In the genomic region with DNA sequence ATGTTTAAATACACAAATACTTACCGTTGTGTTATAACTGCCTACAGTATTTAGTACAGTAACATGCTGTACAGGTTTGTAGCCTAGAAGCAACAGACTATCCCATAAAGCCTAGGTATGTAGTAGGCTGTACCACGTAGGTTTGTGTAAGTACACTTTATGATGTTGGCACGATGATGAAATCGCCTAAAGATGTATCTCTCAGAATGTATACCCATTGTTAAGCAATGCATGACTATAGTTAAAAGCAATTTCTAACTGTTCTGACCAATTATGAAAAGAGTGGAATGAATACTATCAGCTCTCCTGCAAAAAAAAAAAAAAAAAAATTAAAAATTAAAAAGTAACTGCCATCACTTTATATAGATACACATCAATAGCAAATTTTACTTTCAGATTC, we compare ENCODE assay signal across 19 cellular contexts. TPM values are rescaled to one million over a fixed set of nuclear protein-coding genes. Genes with fewer than 3 reads are reported as not detected.
A peak's percentile ranks its signal among the peaks of the same experiment; 100 is the strongest.
DNase-seq lines count a peak whose midpoint lies in the region; ATAC-seq, FAIRE-seq and TF ChIP-seq lines count a peak whose summit lies in the region.
"Had no signal": no experiment of that assay in that cellular context is flagged by ENCODE, and none has a peak within 500 bp of the region (broad histone marks: within the 10 kb centered on the region; RNA-seq: fewer than 3 reads in every experiment).

No MANE protein-coding gene starts in this region.

- no peak for TF ChIP-seq CTCF in activated CD8-positive, alpha-beta T cell treated with anti-CD3 and anti-CD28 coated beads for 36 hours (IDR thresholded peaks at IDR 0.05)
- TF ChIP-seq CTCF in HepG2 (CRISPR knock-in tag; IDR thresholded peaks at IDR 0.05) (no peak), right lobe of liver (IDR thresholded peaks at IDR 0.05) (no peak), astrocyte (IDR thresholded peaks at IDR 0.05; ENCODE audit: insufficient read depth, low read depth, low read length) (no peak), type B pancreatic cell (conservative IDR thresholded peaks at IDR 0.05) (no peak)

- WGBS in HepG2 (ENCODE audit: low lambda C conversion rate), result 98% methylated on average over 4 of the region's 4 CpGs
- 90% methylated on average over 4 of the region's 4 CpGs for WGBS in right lobe of liver (ENCODE audit: insufficient coverage, low coverage, low lambda C conversion rate, missing lambda C conversion rate)

- no peaks in the 10 kb centered on the region for H3K27me3 Mint-ChIP-seq in activated CD8-positive, alpha-beta T cell treated with anti-CD3 and anti-CD28 coated beads for 36 hours
- H3K27me3 Mint-ChIP-seq in activated CD8-positive, alpha-beta T cell treated with anti-CD3 and anti-CD28 coated beads, Interleukin-2, amount 10 ng/mL, durations not matched to agents 7 days and 5 days (ENCODE audit: low read depth), result no peaks in the 10 kb centered on the region
- H3K27me3 Mint-ChIP-seq in astrocyte (ENCODE audit: low read depth, unreplicated experiment) (no peaks in the 10 kb centered on the region), type B pancreatic cell (no peaks in the 10 kb centered on the region)
- H3K27me3 Mint-ChIP-seq: CD4-positive, alpha-beta memory T cell had no signal

- H3K79me2 ChIP-seq in HepG2 (ENCODE audit: insufficient read depth, low read length) (peaks cover 44% of the 10 kb centered on the region), astrocyte (ENCODE audit: insufficient read depth, low read length) (peaks cover 86% of the 10 kb centered on the region)

- in situ Hi-C loops in HepG2 (cut with HindIII; ENCODE audit: extremely low pct_ligation_motif_present, low pct_unique_long_range_greater_than_20kb), result no loop called here

- H3K4me3 Mint-ChIP-seq in activated CD8-positive, alpha-beta T cell treated with anti-CD3 and anti-CD28 coated beads for 36 hours, result no peak overlapping the region
- H3K4me3 Mint-ChIP-seq in activated CD8-positive, alpha-beta T cell treated with anti-CD3 and anti-CD28 coated beads, Interleukin-2, amount 10 ng/mL, durations not matched to agents 7 days and 5 days, result no peak overlapping the region
- no peak overlapping the region for H3K4me3 Mint-ChIP-seq in astrocyte (ENCODE audit: unreplicated experiment)
- H3K4me3 Mint-ChIP-seq in type B pancreatic cell, result no peak overlapping the region
- H3K4me3 Mint-ChIP-seq: CD4-positive, alpha-beta memory T cell; H9 had no signal

- TF ChIP-seq POLR2A in HepG2 (IDR thresholded peaks at IDR 0.05; ENCODE audit: insufficient read depth in 1 of 2, low read depth in 2 of 2, low read length in 2 of 2) (no peak), right lobe of liver (IDR thresholded peaks at IDR 0.05) (no peak)

- no peak for TF ChIP-seq RAD21 in HepG2 (CRISPR knock-in tag; IDR thresholded peaks at IDR 0.05)

- intact Hi-C loops in activated CD8-positive, alpha-beta T cell treated with anti-CD3 and anti-CD28 coated beads for 36 hours (cut with micrococcal nuclease), result no loop called here
- intact Hi-C loops in HepG2 (cut with micrococcal nuclease; ENCODE audit: unreplicated experiment) (no loop called here), right lobe of liver (cut with DNase I) (no loop called here)

- TF ChIP-seq EP300 in HepG2 (IDR thresholded peaks at IDR 0.05; ENCODE audit: low read depth in 2 of 2, low read length in 2 of 2) (no peak), HepG2 (CRISPR knock-in tag; IDR thresholded peaks at IDR 0.05; ENCODE audit: borderline replicate concordance) (no peak)

- H3K36me3 Mint-ChIP-seq in activated CD8-positive, alpha-beta T cell treated with anti-CD3 and anti-CD28 coated beads for 36 hours (ENCODE audit: low read depth), result peaks cover 39% of the 10 kb centered on the region
- H3K36me3 Mint-ChIP-seq in activated CD8-positive, alpha-beta T cell treated with anti-CD3 and anti-CD28 coated beads, Interleukin-2, amount 10 ng/mL, durations not matched to agents 7 days and 5 days (ENCODE audit: low read depth), result peaks cover 65% of the 10 kb centered on the region
- H3K36me3 Mint-ChIP-seq in astrocyte (ENCODE audit: low read depth, unreplicated experiment) (peaks cover 4% of the 10 kb centered on the region), type B pancreatic cell (peaks cover 32% of the 10 kb centered on the region)

- H3K4me1 Mint-ChIP-seq in activated CD8-positive, alpha-beta T cell treated with anti-CD3 and anti-CD28 coated beads for 36 hours (ENCODE audit: low read depth), result peaks cover 17% of the 10 kb centered on the region
- H3K4me1 Mint-ChIP-seq in activated CD8-positive, alpha-beta T cell treated with anti-CD3 and anti-CD28 coated beads, Interleukin-2, amount 10 ng/mL, durations not matched to agents 7 days and 5 days (ENCODE audit: low read depth), result peaks cover 5% of the 10 kb centered on the region
- H3K4me1 Mint-ChIP-seq in astrocyte (ENCODE audit: low read depth, unreplicated experiment) (peaks cover 3% of the 10 kb centered on the region), type B pancreatic cell (ENCODE audit: unreplicated experiment) (peaks cover under 1% of the 10 kb centered on the region)

- H3K9ac ChIP-seq in HepG2 (ENCODE audit: insufficient read depth, low read depth, low read length) (no peak overlapping the region), astrocyte (ENCODE audit: low read length) (no peak overlapping the region)

- no peaks in the 10 kb centered on the region; the same call in 1 of the 2 replicates for H4K20me1 ChIP-seq in HepG2 (ENCODE audit: insufficient read depth, low read length)
- H4K20me1 ChIP-seq in astrocyte (ENCODE audit: insufficient read depth, low read length), result peaks cover 67% of the 10 kb centered on the region

- no peak overlapping the region for H3K27ac Mint-ChIP-seq in activated CD8-positive, alpha-beta T cell treated with anti-CD3 and anti-CD28 coated beads for 36 hours
- H3K27ac Mint-ChIP-seq in activated CD8-positive, alpha-beta T cell treated with anti-CD3 and anti-CD28 coated beads, Interleukin-2, amount 10 ng/mL, durations not matched to agents 7 days and 5 days, result no peak overlapping the region
- H3K27ac Mint-ChIP-seq in astrocyte (ENCODE audit: unreplicated experiment) (no peak overlapping the region), type B pancreatic cell (no peak overlapping the region)
- H3K27ac Mint-ChIP-seq: H9 had no signal

- H3K4me3 ChIP-seq in HepG2 (replicated peaks in 1 of 3; ENCODE audit: insufficient read depth in 1 of 3, low read depth in 2 of 3, low read length in 3 of 3) (no peak overlapping the region), right lobe of liver (no peak overlapping the region), astrocyte (ENCODE audit: insufficient read depth, low read depth, low read length) (no peak overlapping the region)

- BruUV-seq in HepG2 (replicated peaks; lab: Mats Ljungman, UMichigan), result no TSS peak

- FAIRE-seq in HepG2 (lab: Jason Lieb, UNC) (no peak), astrocyte (lab: Jason Lieb, UNC) (peak; percentile 26)
- FAIRE-seq: A204.1, GM19239 had no signal

- no peak overlapping the region for H2AFZ ChIP-seq in HepG2 (ENCODE audit: low read length)
- no peak overlapping the region for H2AFZ ChIP-seq in astrocyte (ENCODE audit: low read depth, low read length)

- H3K27me3 ChIP-seq in HepG2 (ENCODE audit: control insufficient read depth in 1 of 2, insufficient read depth in 2 of 2, low read length in 2 of 2), result no peaks in the 10 kb centered on the region
- H3K27me3 ChIP-seq in right lobe of liver, result no peaks in the 10 kb centered on the region
- H3K27me3 ChIP-seq in astrocyte (ENCODE audit: insufficient read depth, low read length), result no peaks in the 10 kb centered on the region
- H3K27me3 ChIP-seq: BE2C had no signal

- POLR2A ChIA-PET in activated CD8-positive, alpha-beta T cell treated with anti-CD3 and anti-CD28 coated beads for 36 hours (lab: Charles Lee), result interaction anchor here (1.0 kb wide), 1 partner anchor 11 kb away, joined by 3 read pairs; a partner anchor contains a TSS
- POLR2A ChIA-PET in activated CD8-positive, alpha-beta T cell treated with anti-CD3 and anti-CD28 coated beads, Interleukin-2, amount 10 ng/mL, durations not matched to agents 7 days and 5 days (lab: Charles Lee), result interaction anchor here (0.6 to 1.9 kb wide), 2 partner anchors 11 to 13 kb away, joined by 3 to 6 read pairs; a partner anchor contains a TSS
- POLR2A ChIA-PET in HepG2 (lab: Yijun Ruan, JAX), result interaction anchor here (0.8 kb wide), 1 partner anchor 11 kb away, joined by 4 read pairs; a partner anchor contains a TSS

- peaks cover 14 to 85% of the 10 kb centered on the region in 2 experiments for H3K36me3 ChIP-seq in HepG2 (replicated peaks in 1 of 2; ENCODE audit: control insufficient read depth in 1 of 2, insufficient read depth in 2 of 2, low read length in 2 of 2)
- peaks cover 0 to 66% (median 30%) of the 10 kb centered on the region in 4 donors for H3K36me3 ChIP-seq in right lobe of liver
- peaks cover 63% of the 10 kb centered on the region for H3K36me3 ChIP-seq in astrocyte (ENCODE audit: insufficient read depth, low read length)

- DNase-seq in activated CD8-positive, alpha-beta T cell treated with anti-CD3 and anti-CD28 coated beads for 36 hours, result no peak
- DNase-seq in activated CD8-positive, alpha-beta T cell treated with anti-CD3 and anti-CD28 coated beads, Interleukin-2, amount 10 ng/mL, durations not matched to agents 7 days and 5 days, result no peak
- DNase-seq in HepG2 (ENCODE audit: low spot score) (no peak), right lobe of liver (no peak), astrocyte (ENCODE audit: low read depth) (no peak), type B pancreatic cell (ENCODE audit: extremely low spot score, unreplicated experiment) (no peak)
- DNase-seq in stimulated activated CD4-positive, alpha-beta T cell treated with anti-CD3 and anti-CD28 coated beads, Interleukin-15, amount 100 ng/mL, for 24 hours, result no peak
- DNase-seq: BE2C; CD4-positive, alpha-beta memory T cell; DMS153; DMS79 treated with DMSO at 0.1 percent for 48 hours; EL; GDM1; GOT3; H9 had no signal

- no peaks in the 10 kb centered on the region for H3K9me3 Mint-ChIP-seq in activated CD8-positive, alpha-beta T cell treated with anti-CD3 and anti-CD28 coated beads for 36 hours
- no peaks in the 10 kb centered on the region for H3K9me3 Mint-ChIP-seq in activated CD8-positive, alpha-beta T cell treated with anti-CD3 and anti-CD28 coated beads, Interleukin-2, amount 10 ng/mL, durations not matched to agents 7 days and 5 days (ENCODE audit: insufficient read depth)
- H3K9me3 Mint-ChIP-seq in astrocyte (ENCODE audit: unreplicated experiment) (no peaks in the 10 kb centered on the region), type B pancreatic cell (no peaks in the 10 kb centered on the region)
- H3K9me3 Mint-ChIP-seq: CD4-positive, alpha-beta memory T cell; H9 had no signal

- no peak overlapping the region for H3K27ac ChIP-seq in HepG2 (ENCODE audit: extremely low read length, insufficient read depth, low read length)
- no peak overlapping the region for H3K27ac ChIP-seq in right lobe of liver
- no peak overlapping the region for H3K27ac ChIP-seq in astrocyte (ENCODE audit: low read depth, low read length)
- H3K27ac ChIP-seq: C4-2B had no signal

- H3K4me1 ChIP-seq in HepG2 (ENCODE audit: insufficient read depth, low read length), result no peaks in the 10 kb centered on the region
- peaks cover 0 to 9% (median 0%) of the 10 kb centered on the region in 4 donors for H3K4me1 ChIP-seq in right lobe of liver
- H3K4me1 ChIP-seq in astrocyte (ENCODE audit: insufficient read depth, low read length), result no peaks in the 10 kb centered on the region
- H3K4me1 ChIP-seq: BE2C had no signal

- CTCF ChIA-PET in activated CD8-positive, alpha-beta T cell treated with anti-CD3 and anti-CD28 coated beads for 36 hours (lab: Charles Lee), result no interaction called here
- CTCF ChIA-PET in activated CD8-positive, alpha-beta T cell treated with anti-CD3 and anti-CD28 coated beads, Interleukin-2, amount 10 ng/mL, durations not matched to agents 7 days and 5 days (lab: Charles Lee), result interaction anchor here (1.1 kb wide), 1 partner anchor 79 kb away, joined by 4 read pairs; no protein-coding TSS in a partner anchor
- CTCF ChIA-PET in HepG2 (lab: Yijun Ruan, JAX; ENCODE audit: low intra/inter-chr PET ratio, low total read pairs), result no interaction called here

- no peaks in the 10 kb centered on the region for H3K9me3 ChIP-seq in HepG2 (ENCODE audit: low read length)
- no peaks in the 10 kb centered on the region for H3K9me3 ChIP-seq in right lobe of liver
- H3K9me3 ChIP-seq in astrocyte (ENCODE audit: insufficient read depth, low read depth, low read length), result no peaks in the 10 kb centered on the region
- H3K9me3 ChIP-seq: BE2C had no signal

- ATAC-seq in activated CD8-positive, alpha-beta T cell treated with anti-CD3 and anti-CD28 coated beads for 36 hours, result peak; percentile 20
- ATAC-seq in activated CD8-positive, alpha-beta T cell treated with anti-CD3 and anti-CD28 coated beads, Interleukin-2, amount 10 ng/mL, durations not matched to agents 7 days and 5 days, result no peak
- ATAC-seq in HepG2 (no peak), right lobe of liver (no peak)

- no peak overlapping the region for H3K4me2 ChIP-seq in HepG2 (ENCODE audit: low read depth, low read length)
- no peak overlapping the region for H3K4me2 ChIP-seq in astrocyte (ENCODE audit: low read length)

RNA-seq across cellular contexts. Expression of a gene that starts 11.4 kb away (rescaled TPM):
- total RNA-seq in activated CD8-positive, alpha-beta T cell treated with anti-CD3 and anti-CD28 coated beads for 36 hours, result 100 to 1,000 TPM; 219 to 224 TPM
- total RNA-seq in activated CD8-positive, alpha-beta T cell treated with anti-CD3 and anti-CD28 coated beads, Interleukin-2, amount 10 ng/mL, durations not matched to agents 7 days and 5 days, result 100 to 1,000 TPM; 316 to 324 TPM
- 137 and 163 TPM in 2 replicates for total RNA-seq in HepG2 (2016; rRNA removed; fragmentation: Illumina TruSeq; extraction: Trizol)
- 199 and 242 TPM in 2 replicates for total RNA-seq in HepG2 (2016; cell fraction: cytosol; rRNA removed; fragmentation: Illumina TruSeq; extraction: Trizol; ENCODE audit: low read depth)
- total RNA-seq in HepG2 (2016; cell fraction: insoluble cytoplasmic fraction; rRNA removed; fragmentation: Illumina TruSeq; extraction: Trizol), result 127 and 136 TPM in 2 replicates
- total RNA-seq in HepG2 (2016; cell fraction: membrane; rRNA removed; fragmentation: Illumina TruSeq; extraction: Trizol), result 121 and 142 TPM in 2 replicates
- total RNA-seq in HepG2 (2016; cell fraction: nucleus; rRNA removed; fragmentation: Illumina TruSeq; extraction: Trizol), result 131 and 144 TPM in 2 replicates
- 88.7 and 98.5 TPM in 2 replicates for polyA plus RNA-seq in HepG2 (2011; rRNA removed)
- 46.9 and 55.6 TPM in 2 replicates for polyA plus RNA-seq in HepG2 (2011; cell fraction: cytosol; rRNA removed)
- 118 and 119 TPM in 2 replicates for polyA plus RNA-seq in HepG2 (2011; cell fraction: nucleus; rRNA removed)
- 63.1 and 84.6 TPM in 2 replicates for polyA plus RNA-seq in HepG2 (2012)
- polyA plus RNA-seq in HepG2 (2016; cell fraction: cytosol; fragmentation: Illumina TruSeq; extraction: Trizol; ENCODE audit: low read depth), result 6.5 and 7.7 TPM in 2 replicates
- polyA plus RNA-seq in HepG2 (2016; cell fraction: insoluble cytoplasmic fraction; fragmentation: Illumina TruSeq; extraction: Trizol; ENCODE audit: low read depth), result 121 TPM in 2 replicates
- polyA plus RNA-seq in HepG2 (2016; cell fraction: membrane; fragmentation: Illumina TruSeq; extraction: Trizol; ENCODE audit: low read depth), result 20.7 and 20.9 TPM in 2 replicates
- polyA plus RNA-seq in HepG2 (2016; cell fraction: nucleus; fragmentation: Illumina TruSeq; extraction: Trizol; ENCODE audit: insufficient read depth, low read depth), result 198 and 208 TPM in 2 replicates
- 48.7 and 70.5 TPM in 2 replicates for polyA minus RNA-seq in HepG2 (2011; rRNA and poly(A)+ RNA removed; ENCODE audit: low replicate concordance)
- 74.2 and 80.9 TPM in 2 replicates for polyA minus RNA-seq in HepG2 (2011; cell fraction: cytosol; rRNA and poly(A)+ RNA removed)
- 129 and 144 TPM in 2 replicates for polyA minus RNA-seq in HepG2 (2011; cell fraction: nucleus; rRNA and poly(A)+ RNA removed)
- 10 to 100 TPM; 60.6 to 84.6 (median 70.7) TPM for total RNA-seq in right lobe of liver
- 135 and 156 TPM in 2 replicates for total RNA-seq in astrocyte
- 217 and 326 TPM in 2 replicates for total RNA-seq in type B pancreatic cell (ENCODE audit: low replicate concordance)

RNA-seq across cellular contexts. Expression of a gene that starts 43.2 kb away (rescaled TPM):
- total RNA-seq in activated CD8-positive, alpha-beta T cell treated with anti-CD3 and anti-CD28 coated beads for 36 hours, result 1 to 10 TPM; 1.3 to 1.6 TPM
- under 1 TPM in 1 of 2 experiments, not detected in 1; 0.05 TPM for total RNA-seq in activated CD8-positive, alpha-beta T cell treated with anti-CD3 and anti-CD28 coated beads, Interleukin-2, amount 10 ng/mL, durations not matched to agents 7 days and 5 days
- 1.7 and 3.4 TPM in 2 replicates for total RNA-seq in HepG2 (2016; rRNA removed; fragmentation: Illumina TruSeq; extraction: Trizol)
- 0.20 and 0.26 TPM in 2 replicates for total RNA-seq in HepG2 (2016; cell fraction: cytosol; rRNA removed; fragmentation: Illumina TruSeq; extraction: Trizol; ENCODE audit: low read depth)
- 1.6 and 2.0 TPM in 2 replicates for total RNA-seq in HepG2 (2016; cell fraction: insoluble cytoplasmic fraction; rRNA removed; fragmentation: Illumina TruSeq; extraction: Trizol)
- 1.4 and 1.8 TPM in 2 replicates for total RNA-seq in HepG2 (2016; cell fraction: membrane; rRNA removed; fragmentation: Illumina TruSeq; extraction: Trizol)
- total RNA-seq in HepG2 (2016; cell fraction: nucleus; rRNA removed; fragmentation: Illumina TruSeq; extraction: Trizol), result 1.8 and 2.2 TPM in 2 replicates
- polyA plus RNA-seq in HepG2 (2011; rRNA removed), result 1.2 and 1.4 TPM in 2 replicates
- 0.87 and 0.92 TPM in 2 replicates for polyA plus RNA-seq in HepG2 (2011; cell fraction: cytosol; rRNA removed)
- 7.0 and 10.0 TPM in 2 replicates for polyA plus RNA-seq in HepG2 (2011; cell fraction: nucleus; rRNA removed)
- 0.94 and 1.8 TPM in 2 replicates for polyA plus RNA-seq in HepG2 (2012)
- polyA plus RNA-seq in HepG2 (2016; cell fraction: cytosol; fragmentation: Illumina TruSeq; extraction: Trizol; ENCODE audit: low read depth), result 0.29 and 0.55 TPM in 2 replicates
- 0.69 and 1.5 TPM in 2 replicates for polyA plus RNA-seq in HepG2 (2016; cell fraction: insoluble cytoplasmic fraction; fragmentation: Illumina TruSeq; extraction: Trizol; ENCODE audit: low read depth)
- polyA plus RNA-seq in HepG2 (2016; cell fraction: membrane; fragmentation: Illumina TruSeq; extraction: Trizol; ENCODE audit: low read depth), result 0.64 and 0.86 TPM in 2 replicates
- polyA plus RNA-seq in HepG2 (2016; cell fraction: nucleus; fragmentation: Illumina TruSeq; extraction: Trizol; ENCODE audit: insufficient read depth, low read depth), result 4.8 and 5.7 TPM in 2 replicates
- polyA minus RNA-seq in HepG2 (2011; rRNA and poly(A)+ RNA removed; ENCODE audit: low replicate concordance), result 0.05 and 0.76 TPM in 2 replicates
- polyA minus RNA-seq in HepG2 (2011; cell fraction: cytosol; rRNA and poly(A)+ RNA removed), result 0.40 and 1.4 TPM in 2 replicates
- 0.77 and 0.87 TPM in 2 replicates for polyA minus RNA-seq in HepG2 (2011; cell fraction: nucleus; rRNA and poly(A)+ RNA removed)
- 1 to 10 TPM in 2 of 6 experiments, under 1 TPM in 1, not detected in 3; 0.80 to 1.8 (median 1.4) TPM for total RNA-seq in right lobe of liver
- total RNA-seq in astrocyte, result 4.0 and 5.9 TPM in 2 replicates
- total RNA-seq in type B pancreatic cell (ENCODE audit: low replicate concordance), result 1.2 and 1.4 TPM in 2 replicates
- polyA plus RNA-seq: CD4-positive, alpha-beta memory T cell had no signal

RNA-seq across cellular contexts. Expression of a gene that starts 57.9 kb away (rescaled TPM):
- total RNA-seq in activated CD8-positive, alpha-beta T cell treated with anti-CD3 and anti-CD28 coated beads for 36 hours, result not detected
- not detected for total RNA-seq in activated CD8-positive, alpha-beta T cell treated with anti-CD3 and anti-CD28 coated beads, Interleukin-2, amount 10 ng/mL, durations not matched to agents 7 days and 5 days
- total RNA-seq in HepG2 (2016; rRNA removed; fragmentation: Illumina TruSeq; extraction: Trizol), result 0.24 and 0.25 TPM in 2 replicates
- total RNA-seq in HepG2 (2016; cell fraction: cytosol; rRNA removed; fragmentation: Illumina TruSeq; extraction: Trizol; ENCODE audit: low read depth), result not detected in 2 replicates
- 0.13 and 0.27 TPM in 2 replicates for total RNA-seq in HepG2 (2016; cell fraction: insoluble cytoplasmic fraction; rRNA removed; fragmentation: Illumina TruSeq; extraction: Trizol)
- total RNA-seq in HepG2 (2016; cell fraction: membrane; rRNA removed; fragmentation: Illumina TruSeq; extraction: Trizol), result 0.34 TPM in 1 of 2 replicates, not detected in the other
- total RNA-seq in HepG2 (2016; cell fraction: nucleus; rRNA removed; fragmentation: Illumina TruSeq; extraction: Trizol), result 0.16 TPM in 1 of 2 replicates, not detected in the other
- polyA plus RNA-seq in HepG2 (2011; rRNA removed), result 0.44 and 0.52 TPM in 2 replicates
- polyA plus RNA-seq in HepG2 (2011; cell fraction: cytosol; rRNA removed), result 0.27 and 0.36 TPM in 2 replicates
- polyA plus RNA-seq in HepG2 (2011; cell fraction: nucleus; rRNA removed), result 0.63 and 0.69 TPM in 2 replicates
- polyA plus RNA-seq in HepG2 (2012), result 0.35 and 0.60 TPM in 2 replicates
- polyA plus RNA-seq in HepG2 (2016; cell fraction: cytosol; fragmentation: Illumina TruSeq; extraction: Trizol; ENCODE audit: low read depth), result 0.11 and 0.24 TPM in 2 replicates
- polyA plus RNA-seq in HepG2 (2016; cell fraction: insoluble cytoplasmic fraction; fragmentation: Illumina TruSeq; extraction: Trizol; ENCODE audit: low read depth), result 0.21 TPM in 1 of 2 replicates, not detected in the other
- polyA plus RNA-seq in HepG2 (2016; cell fraction: membrane; fragmentation: Illumina TruSeq; extraction: Trizol; ENCODE audit: low read depth), result 0.14 and 0.47 TPM in 2 replicates
- 0.36 TPM in 1 of 2 replicates, not detected in the other for polyA plus RNA-seq in HepG2 (2016; cell fraction: nucleus; fragmentation: Illumina TruSeq; extraction: Trizol; ENCODE audit: insufficient read depth, low read depth)
- polyA minus RNA-seq in HepG2 (2011; rRNA and poly(A)+ RNA removed; ENCODE audit: low replicate concordance), result 0.78 TPM in 1 of 2 replicates, not detected in the other
- not detected in 2 replicates for polyA minus RNA-seq in HepG2 (2011; cell fraction: cytosol; rRNA and poly(A)+ RNA removed)
- polyA minus RNA-seq in HepG2 (2011; cell fraction: nucleus; rRNA and poly(A)+ RNA removed), result 0.52 and 0.62 TPM in 2 replicates
- total RNA-seq in right lobe of liver, result 1 to 10 TPM; 1.0 to 3.2 (median 1.3) TPM
- total RNA-seq in astrocyte, result 2.2 and 2.3 TPM in 2 replicates
- total RNA-seq in type B pancreatic cell (ENCODE audit: low replicate concordance), result 0.69 and 2.1 TPM in 2 replicates
- total RNA-seq: CD4-positive, alpha-beta memory T cell; HT-29 had no signal
- polyA plus RNA-seq: CD4-positive, alpha-beta memory T cell had no signal
